In the genomic region with DNA sequence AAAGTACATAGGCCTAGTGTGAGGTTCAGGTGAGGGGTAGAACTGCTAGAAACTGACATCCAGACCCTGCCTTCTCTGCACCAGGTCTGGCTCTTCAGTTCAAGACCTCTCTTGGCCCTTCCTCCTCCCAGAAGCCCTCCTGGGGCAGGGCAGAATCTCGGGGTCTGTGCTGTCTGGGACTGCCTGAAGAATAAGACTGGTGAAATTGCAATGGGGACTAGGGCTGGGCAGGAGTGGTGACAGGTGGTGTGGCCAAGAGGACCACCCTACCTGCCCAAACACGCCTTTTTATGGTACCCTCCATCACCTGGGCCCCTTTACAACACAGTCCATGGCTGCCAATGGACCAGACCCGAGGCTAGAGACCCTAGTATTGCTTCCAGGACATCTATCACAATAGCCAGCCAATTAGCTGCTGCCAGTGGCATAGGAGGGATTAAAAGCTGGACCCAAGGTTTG, we compare ENCODE assay signal across 1 cellular context.
TF ChIP-seq lines count a peak whose summit lies in the region.

No MANE protein-coding gene starts in this region.

TF ChIP-seq in IMR-90, 13 proteins besides CTCF, POLR2A, EP300 and RAD21:
- TF ChIP-seq FOS (IDR thresholded peaks at IDR 0.05; ENCODE audit: low read depth, low read length) = no peak
- no peak for TF ChIP-seq SMC3 (IDR thresholded peaks at IDR 0.05; ENCODE audit: low read depth, low read length)
- TF ChIP-seq CHD1 (IDR thresholded peaks at IDR 0.05; ENCODE audit: low read depth, low read length) = no peak
- TF ChIP-seq BHLHE40 (IDR thresholded peaks at IDR 0.05; ENCODE audit: low read depth, low read length) = no peak
- TF ChIP-seq RFX5 (IDR thresholded peaks at IDR 0.05; ENCODE audit: low read depth, low read length) = no peak
- TF ChIP-seq ELK1 (IDR thresholded peaks at IDR 0.05; ENCODE audit: borderline replicate concordance, low read depth, low read length) = no peak
- TF ChIP-seq USF2 (IDR thresholded peaks at IDR 0.05; ENCODE audit: low read depth, low read length) = no peak
- no peak for TF ChIP-seq NFE2L2 (IDR thresholded peaks at IDR 0.05; ENCODE audit: low read depth, low read length)
- no peak for TF ChIP-seq MAZ (IDR thresholded peaks at IDR 0.05; ENCODE audit: borderline replicate concordance, low read depth, low read length)
- TF ChIP-seq MXI1 (IDR thresholded peaks at IDR 0.05; ENCODE audit: borderline replicate concordance, low read depth, low read length) = no peak
